ENCODE assay signal across 27 cellular contexts in the genomic region with DNA sequence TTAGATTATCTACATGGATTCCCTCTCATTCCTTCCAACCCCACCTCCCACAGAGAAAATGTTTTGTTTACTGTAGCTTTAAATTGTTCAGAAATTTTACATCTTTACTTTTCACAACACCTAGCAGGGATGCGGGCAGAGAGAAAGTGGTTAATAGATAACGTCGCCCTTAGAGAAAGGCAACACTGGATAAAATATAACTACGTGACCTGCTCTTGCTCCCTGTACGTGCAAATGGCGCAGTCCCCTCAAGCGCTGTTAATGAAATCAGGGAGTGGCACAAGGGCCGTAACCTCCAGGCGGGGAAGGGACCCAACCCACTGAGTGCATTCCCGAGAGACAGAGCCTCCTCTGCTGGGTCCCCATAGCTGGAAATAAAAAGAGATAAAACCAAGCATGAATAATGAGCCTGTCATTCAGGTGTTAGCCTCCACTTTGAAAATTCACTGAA.
DNase-seq lines count a peak whose midpoint lies in the region; ATAC-seq, FAIRE-seq and TF ChIP-seq lines count a peak whose summit lies in the region.
"Had no signal": no experiment of that assay in that cellular context is flagged by ENCODE, and none has a peak within 500 bp of the region (broad histone marks: within the 10 kb centered on the region; RNA-seq: fewer than 3 reads in every experiment).

No MANE protein-coding gene starts in this region.

- TF ChIP-seq CTCF in Calu3 (IDR thresholded peaks at IDR 0.05; ENCODE audit: unreplicated experiment) (no peak), pancreas (IDR thresholded peaks at IDR 0.05) (no peak)

- H3K36me3 ChIP-seq in pancreas: no peaks in the 10 kb centered on the region
- H3K36me3 ChIP-seq: uterus had no signal

- H3K9me3 ChIP-seq in pancreas: no peaks in the 10 kb centered on the region
- H3K9me3 ChIP-seq: uterus had no signal

- H3K9me3 Mint-ChIP-seq in Calu3 (ENCODE audit: low read depth, unreplicated experiment): peaks cover under 1% of the 10 kb centered on the region
- no peaks in the 10 kb centered on the region for H3K9me3 Mint-ChIP-seq in activated CD4-positive, alpha-beta T cell treated with anti-CD3 and anti-CD28 coated beads, Interleukin-2, amount 10 ng/mL, durations not matched to agents 24 days and 14 days
- H3K9me3 Mint-ChIP-seq: activated CD4-positive, alpha-beta T cell treated with anti-CD3 and anti-CD28 coated beads, Interleukin-2, amount 10 ng/mL, durations not matched to agents 7 days and 5 days; activated naive CD8-positive, alpha-beta T cell treated with anti-CD3 and anti-CD28 coated beads for 36 hours; activated T-helper 17 cell treated with anti-CD3 and anti-CD28 coated beads, Interleukin-2, amount 50 U/mL, for 72 hours; memory B cell had no signal

- H3K4me3 ChIP-seq in pancreas: no peak overlapping the region
- H3K4me3 ChIP-seq: uterus had no signal

- H3K4me1 Mint-ChIP-seq in Calu3 (ENCODE audit: low read depth, unreplicated experiment): peaks cover 73% of the 10 kb centered on the region
- peaks cover 8% of the 10 kb centered on the region for H3K4me1 Mint-ChIP-seq in activated CD4-positive, alpha-beta T cell treated with anti-CD3 and anti-CD28 coated beads, Interleukin-2, amount 10 ng/mL, durations not matched to agents 24 days and 14 days
- H3K4me1 Mint-ChIP-seq: naive thymus-derived CD4-positive, alpha-beta T cell had no signal

- DNase-seq in Calu3 (peak; percentile 83), SW480 (ENCODE audit: low spot score) (peak; percentile 25), kidney tubule cell (ENCODE audit: low spot score) (peak; percentile 98), pancreas (peak in 1 of 6 donors; percentile 44)
- DNase-seq in activated CD4-positive, alpha-beta T cell treated with anti-CD3 and anti-CD28 coated beads, Interleukin-2, amount 10 ng/mL, durations not matched to agents 24 days and 14 days: no peak
- DNase-seq: activated CD4-positive, alpha-beta T cell treated with anti-CD3 and anti-CD28 coated beads, Interleukin-2, amount 10 ng/mL, durations not matched to agents 7 days and 5 days; activated naive CD8-positive, alpha-beta T cell treated with anti-CD3 and anti-CD28 coated beads for 36 hours; effector CD4-positive, alpha-beta T cell; foreskin keratinocyte; hippocampal formation; Kasumi-1; naive thymus-derived CD4-positive, alpha-beta T cell; NCI-H1930; SHP77 treated with DMSO at 0.1 percent for 48 hours; substantia nigra; T-helper 1 cell; uterus had no signal

- no peaks in the 10 kb centered on the region for H3K27me3 Mint-ChIP-seq in Calu3 (ENCODE audit: unreplicated experiment)
- peaks cover 10% of the 10 kb centered on the region for H3K27me3 Mint-ChIP-seq in activated CD4-positive, alpha-beta T cell treated with anti-CD3 and anti-CD28 coated beads, Interleukin-2, amount 10 ng/mL, durations not matched to agents 24 days and 14 days

- peaks cover 13% of the 10 kb centered on the region for H3K36me3 Mint-ChIP-seq in Calu3 (ENCODE audit: insufficient read depth, unreplicated experiment)
- no peaks in the 10 kb centered on the region for H3K36me3 Mint-ChIP-seq in activated CD4-positive, alpha-beta T cell treated with anti-CD3 and anti-CD28 coated beads, Interleukin-2, amount 10 ng/mL, durations not matched to agents 24 days and 14 days (ENCODE audit: low read depth)
- H3K36me3 Mint-ChIP-seq: activated naive CD8-positive, alpha-beta T cell treated with anti-CD3 and anti-CD28 coated beads for 36 hours; memory B cell had no signal

- no peaks in the 10 kb centered on the region for H3K4me1 ChIP-seq in pancreas
- H3K4me1 ChIP-seq: uterus had no signal

- H3K27ac Mint-ChIP-seq in Calu3 (ENCODE audit: unreplicated experiment): peak overlapping the region; percentile 86
- no peak overlapping the region for H3K27ac Mint-ChIP-seq in activated CD4-positive, alpha-beta T cell treated with anti-CD3 and anti-CD28 coated beads, Interleukin-2, amount 10 ng/mL, durations not matched to agents 24 days and 14 days
- H3K27ac Mint-ChIP-seq: activated CD4-positive, alpha-beta T cell treated with anti-CD3 and anti-CD28 coated beads, Interleukin-2, amount 10 ng/mL, durations not matched to agents 7 days and 5 days; activated naive CD8-positive, alpha-beta T cell treated with anti-CD3 and anti-CD28 coated beads for 36 hours; activated T-helper 17 cell treated with anti-CD3 and anti-CD28 coated beads, Interleukin-2, amount 50 U/mL, for 72 hours; memory B cell; naive thymus-derived CD4-positive, alpha-beta T cell had no signal

- 57 to 70% methylated on average over 10 of the region's 10 CpGs for WGBS in pancreas, 2 donors

- FAIRE-seq in pancreas (lab: Jason Lieb, UNC): no peak
- FAIRE-seq: GM18507, islet of Langerhans, TTC549 had no signal

- H3K4me3 Mint-ChIP-seq in Calu3 (ENCODE audit: low read depth, unreplicated experiment): peak overlapping the region; percentile 28
- no peak overlapping the region for H3K4me3 Mint-ChIP-seq in activated CD4-positive, alpha-beta T cell treated with anti-CD3 and anti-CD28 coated beads, Interleukin-2, amount 10 ng/mL, durations not matched to agents 24 days and 14 days
- H3K4me3 Mint-ChIP-seq: activated CD4-positive, alpha-beta T cell treated with anti-CD3 and anti-CD28 coated beads, Interleukin-2, amount 10 ng/mL, durations not matched to agents 7 days and 5 days; activated naive CD8-positive, alpha-beta T cell treated with anti-CD3 and anti-CD28 coated beads for 36 hours; activated T-helper 17 cell treated with anti-CD3 and anti-CD28 coated beads, Interleukin-2, amount 50 U/mL, for 72 hours; memory B cell; naive thymus-derived CD4-positive, alpha-beta T cell had no signal

- no peaks in the 10 kb centered on the region for H3K27me3 ChIP-seq in pancreas
- H3K27me3 ChIP-seq: foreskin keratinocyte, uterus had no signal

- intact Hi-C loops in Calu3 (cut with micrococcal nuclease; ENCODE audit: unreplicated experiment) (loop anchor here (1.0 to 10.0 kb wide), 3 partner anchors 34 to 132 kb away; no protein-coding TSS in a partner anchor), pancreas (cut with DNase I) (loop anchor here in 1 of 3 donors (10.0 kb wide), 1 partner anchor 62 kb away; no protein-coding TSS in a partner anchor)
- intact Hi-C loops in activated CD4-positive, alpha-beta T cell treated with anti-CD3 and anti-CD28 coated beads, Interleukin-2, amount 10 ng/mL, durations not matched to agents 24 days and 14 days (cut with micrococcal nuclease): loop anchor here (5.0 kb wide), 1 partner anchor 90 kb away; no protein-coding TSS in a partner anchor

- CTCF ChIA-PET in Calu3 (lab: Charles Lee): interaction anchor here (0.6 to 1.4 kb wide), 5 partner anchors 14 to 460 kb away, joined by 3 to 5 read pairs (median 4); no protein-coding TSS in a partner anchor

- ATAC-seq in pancreas (peak; percentile 80 to 89 (median 86)), GM19463 (IDR thresholded peaks at IDR 0.05; ENCODE audit: unreplicated experiment) (no peak), GM21381 (IDR thresholded peaks at IDR 0.05; ENCODE audit: unreplicated experiment) (no peak), GM18858 (IDR thresholded peaks at IDR 0.05; ENCODE audit: unreplicated experiment) (no peak)
- ATAC-seq: activated T-helper 17 cell treated with anti-CD3 and anti-CD28 coated beads, Interleukin-2, amount 50 U/mL, for 72 hours; foreskin keratinocyte; HCT116; naive thymus-derived CD4-positive, alpha-beta T cell had no signal

- peak overlapping the region; percentile 26 to 67 (median 46) for H3K27ac ChIP-seq in pancreas
- H3K27ac ChIP-seq: C4-2B, foreskin keratinocyte, uterus had no signal

- no TSS peak for BruUV-seq in Calu3 (replicated peaks; lab: Mats Ljungman, UMichigan)

Comparison
In these comparisons a context has a peak if more than half of its experiments do, and no peak if none do; other contexts are left out.
1. ATAC-seq: peak in pancreas (4 of 4); none in GM19463 (single experiment), GM21381 (single experiment) and GM18858 (single experiment).